In genomic region chr3:44130249-44130648, GRCh38 we compare ENCODE assay signal across 28 cellular contexts.
DNase-seq lines count a peak whose midpoint lies in the region; ATAC-seq and TF ChIP-seq lines count a peak whose summit lies in the region.
"Had no signal": no experiment of that assay in that cellular context is flagged by ENCODE, and none has a peak within 500 bp of the region (broad histone marks: within the 10 kb centered on the region; RNA-seq: fewer than 3 reads in every experiment).

No MANE protein-coding gene starts in this region.

- H3K27ac Mint-ChIP-seq in activated naive CD4-positive, alpha-beta T cell treated with anti-CD3 and anti-CD28 coated beads, Interleukin-2, amount 10 ng/mL, durations not matched to agents 7 days and 5 days: no peak overlapping the region
- H3K27ac Mint-ChIP-seq in activated naive CD4-positive, alpha-beta T cell treated with anti-CD3 and anti-CD28 coated beads, Interleukin-2, amount 50 U/mL, for 72 hours: no peak overlapping the region
- H3K27ac Mint-ChIP-seq: CD8-positive, alpha-beta memory T cell; dendritic cell treated with granulocyte-macrophage colony-stimulating factor and Interleukin-4, amounts not matched to agents 40 ng/mL and 50 ng/mL, for 4 days; endodermal cell; natural killer cell treated with Interleukin-12 subunit alpha and Interleukin-12 subunit beta and Interleukin-15 and Interleukin-18, amount 100 ng/mL, for 72 hours had no signal

- peaks cover 18% of the 10 kb centered on the region for H3K27me3 Mint-ChIP-seq in activated naive CD4-positive, alpha-beta T cell treated with anti-CD3 and anti-CD28 coated beads, Interleukin-2, amount 10 ng/mL, durations not matched to agents 7 days and 5 days

- no peak for TF ChIP-seq CTCF in GM20000 (IDR thresholded peaks at IDR 0.05; ENCODE audit: extremely low read depth, missing control alignments)
- no peak for TF ChIP-seq CTCF in transverse colon (IDR thresholded peaks at IDR 0.05)

- CTCF ChIA-PET in activated naive CD4-positive, alpha-beta T cell treated with anti-CD3 and anti-CD28 coated beads, Interleukin-2, amount 10 ng/mL, durations not matched to agents 7 days and 5 days (lab: Charles Lee): interaction anchor here (1.4 kb wide), 1 partner anchor 16 kb away, joined by 3 read pairs; no protein-coding TSS in a partner anchor

- no peak overlapping the region for H3K4me3 ChIP-seq in transverse colon
- H3K4me3 ChIP-seq: adrenal gland, body of pancreas, GM23248, sigmoid colon, tibial artery had no signal

- in situ Hi-C loops in transverse colon (cut with MboI; ENCODE audit: low pct_ligation_motif_present in 1 of 4, low pct_unique_long_range_greater_than_20kb in 1 of 4, low sequenced_read_pairs in 3 of 4): no loop called here

- intact Hi-C loops in transverse colon (cut with DNase I; ENCODE audit: low total_unique reads): no loop called here
- intact Hi-C loops in posterior cingulate gyrus (cut with DNase I): no loop called here

- H3K27ac ChIP-seq in transverse colon: no peak overlapping the region
- H3K27ac ChIP-seq: adrenal gland, body of pancreas, GM23248, RWPE1, sigmoid colon, tibial artery had no signal

- H3K27me3 ChIP-seq in transverse colon: no peaks in the 10 kb centered on the region
- H3K27me3 ChIP-seq: adrenal gland, BE2C, body of pancreas, sigmoid colon had no signal

- no peak for TF ChIP-seq POLR2A in transverse colon (IDR thresholded peaks at IDR 0.05)

- no peaks in the 10 kb centered on the region for H3K36me3 ChIP-seq in transverse colon
- H3K36me3 ChIP-seq: adrenal gland, BE2C, sigmoid colon, tibial artery had no signal

- H3K4me1 ChIP-seq in transverse colon: no peaks in the 10 kb centered on the region
- H3K4me1 ChIP-seq: adrenal gland, BE2C, body of pancreas, sigmoid colon, tibial artery had no signal

- 76% methylated on average over 4 of the region's 4 CpGs; no CpG with 5 or more reads in 1 of the 2 donors for WGBS in transverse colon (ENCODE audit: low coverage in 1 of 2), 2 donors

- H3K9me3 Mint-ChIP-seq in activated naive CD4-positive, alpha-beta T cell treated with anti-CD3 and anti-CD28 coated beads, Interleukin-2, amount 10 ng/mL, durations not matched to agents 7 days and 5 days: no peaks in the 10 kb centered on the region
- H3K9me3 Mint-ChIP-seq in activated naive CD4-positive, alpha-beta T cell treated with anti-CD3 and anti-CD28 coated beads, Interleukin-2, amount 50 U/mL, for 72 hours: no peaks in the 10 kb centered on the region
- H3K9me3 Mint-ChIP-seq: CD8-positive, alpha-beta memory T cell; dendritic cell treated with granulocyte-macrophage colony-stimulating factor and Interleukin-4, amounts not matched to agents 40 ng/mL and 50 ng/mL, for 4 days; endodermal cell; natural killer cell treated with Interleukin-12 subunit alpha and Interleukin-12 subunit beta and Interleukin-15 and Interleukin-18, amount 100 ng/mL, for 72 hours had no signal

- H3K4me3 Mint-ChIP-seq in activated naive CD4-positive, alpha-beta T cell treated with anti-CD3 and anti-CD28 coated beads, Interleukin-2, amount 10 ng/mL, durations not matched to agents 7 days and 5 days: no peak overlapping the region
- H3K4me3 Mint-ChIP-seq: CD8-positive, alpha-beta memory T cell; dendritic cell treated with granulocyte-macrophage colony-stimulating factor and Interleukin-4, amounts not matched to agents 40 ng/mL and 50 ng/mL, for 4 days; endodermal cell; natural killer cell treated with Interleukin-12 subunit alpha and Interleukin-12 subunit beta and Interleukin-15 and Interleukin-18, amount 100 ng/mL, for 72 hours had no signal

- no peaks in the 10 kb centered on the region for H3K9me3 ChIP-seq in transverse colon
- H3K9me3 ChIP-seq: adrenal gland, BE2C, body of pancreas, sigmoid colon, tibial artery had no signal

- H3K36me3 Mint-ChIP-seq in activated naive CD4-positive, alpha-beta T cell treated with anti-CD3 and anti-CD28 coated beads, Interleukin-2, amount 10 ng/mL, durations not matched to agents 7 days and 5 days: no peaks in the 10 kb centered on the region
- H3K36me3 Mint-ChIP-seq in activated naive CD4-positive, alpha-beta T cell treated with anti-CD3 and anti-CD28 coated beads, Interleukin-2, amount 50 U/mL, for 72 hours: no peaks in the 10 kb centered on the region
- H3K36me3 Mint-ChIP-seq: CD8-positive, alpha-beta memory T cell; natural killer cell treated with Interleukin-12 subunit alpha and Interleukin-12 subunit beta and Interleukin-15 and Interleukin-18, amount 100 ng/mL, for 72 hours had no signal

- DNase-seq in activated naive CD4-positive, alpha-beta T cell treated with anti-CD3 and anti-CD28 coated beads, Interleukin-2, amount 10 ng/mL, durations not matched to agents 7 days and 5 days: peak; percentile 50
- no peak for DNase-seq in activated naive CD4-positive, alpha-beta T cell treated with anti-CD3 and anti-CD28 coated beads, Interleukin-2, amount 50 U/mL, for 72 hours (ENCODE audit: low spot score in 2 of 2)
- DNase-seq in GM20000 (ENCODE audit: low spot score): peak; percentile 25
- DNase-seq in transverse colon: peak; percentile 21
- DNase-seq in NCI-H187 (lab: John Stamatoyannopoulos, UW): no peak
- DNase-seq in posterior cingulate gyrus: no peak
- DNase-seq: ACHN; activated CD4-positive, alpha-beta T cell treated with anti-CD3 and anti-CD28 coated beads, Interleukin-2, amount 50 U/mL, for 4 hours; activated effector memory CD4-positive, alpha-beta T cell treated with anti-CD3 and anti-CD28 coated beads, Interleukin-2, amount 50 U/mL, for 16 hours; activated T-cell treated with anti-CD3 and anti-CD28 coated beads for 4 hours; adrenal gland; BE2C; body of pancreas; CD8-positive, alpha-beta memory T cell; glutamatergic neuron; GM23248; NCI-H446 treated with DMSO at 0.1 percent for 48 hours; sigmoid colon; stimulated activated CD4-positive, alpha-beta T cell treated with anti-CD3 and anti-CD28 coated beads, Interleukin-12 subunit alpha, Interleukin-12 subunit beta, amount 100 ng/mL, for 4 hours; stimulated activated CD4-positive, alpha-beta T cell treated with anti-CD3 and anti-CD28 coated beads, Interleukin-2, amount 100 ng/mL, for 48 hours; tibial artery had no signal

- TF ChIP-seq EP300 in transverse colon (IDR thresholded peaks at IDR 0.05; ENCODE audit: low read depth): no peak

- ATAC-seq in activated naive CD4-positive, alpha-beta T cell treated with anti-CD3 and anti-CD28 coated beads, Interleukin-2, amount 50 U/mL, for 72 hours: no peak
- ATAC-seq in HG03159 (IDR thresholded peaks at IDR 0.05; ENCODE audit: unreplicated experiment): peak; percentile 68
- ATAC-seq: body of pancreas; esophagus mucosa; left lobe of liver; natural killer cell treated with Interleukin-12 subunit alpha and Interleukin-12 subunit beta and Interleukin-15 and Interleukin-18, amount 100 ng/mL, for 72 hours had no signal

- peaks cover 37% of the 10 kb centered on the region for H3K4me1 Mint-ChIP-seq in activated naive CD4-positive, alpha-beta T cell treated with anti-CD3 and anti-CD28 coated beads, Interleukin-2, amount 10 ng/mL, durations not matched to agents 7 days and 5 days
- H3K4me1 Mint-ChIP-seq: endodermal cell had no signal

Comparison
In these comparisons a context has a peak if more than half of its experiments do, and no peak if none do; other contexts are left out.
1. DNase-seq: peak in activated naive CD4-positive, alpha-beta T cell treated with anti-CD3 and anti-CD28 coated beads, Interleukin-2, amount 10 ng/mL, durations not matched to agents 7 days and 5 days (single experiment), GM20000 (single experiment) and transverse colon (single experiment); none in activated naive CD4-positive, alpha-beta T cell treated with anti-CD3 and anti-CD28 coated beads, Interleukin-2, amount 50 U/mL, for 72 hours (0 of 2), NCI-H187 (0 of 2) and posterior cingulate gyrus (0 of 10).